27 cellular contexts compared by ENCODE assay signal in genomic region chr15:51783967-51784366, GRCh38.
"Had no signal": no experiment of that assay in that cellular context is flagged by ENCODE, and none has a peak within 500 bp of the region (broad histone marks: within the 10 kb centered on the region; RNA-seq: fewer than 3 reads in every experiment).

No MANE protein-coding gene starts in this region.

- H3K4me1 Mint-ChIP-seq: stimulated activated memory B cell treated with anti-CD40 and anti-IgM and Interleukin-4, amounts not matched to agents 10 μg/mL and 1 μg/mL and 100 μg/mL, for 72 hours; stimulated activated naive CD8-positive, alpha-beta T cell treated with anti-CD3 and anti-CD28 coated beads, Interleukin-15, amount 100 ng/mL, for 72 hours had no signal

- H3K36me3 ChIP-seq: thoracic aorta, uterus had no signal

- H3K27me3 ChIP-seq: stomach, suprapubic skin, testis, thyroid gland, tibial artery, tibial nerve, transverse colon, upper lobe of left lung, upper lobe of right lung, uterus, vagina had no signal

- FAIRE-seq: urothelium cell line had no signal

- DNase-seq: stimulated activated CD4-positive, alpha-beta T cell treated with anti-CD3 and anti-CD28 coated beads, Interleukin-2, amount 100 ng/mL, for 48 hours; stimulated activated CD4-positive, alpha-beta T cell treated with anti-CD3 and anti-CD28 coated beads, Interleukin-4, amount 100 ng/mL, for 1 hour; stimulated activated CD4-positive, alpha-beta T cell treated with anti-CD3 and anti-CD28 coated beads, Interleukin-4, amount 100 ng/mL, for 24 hours; stimulated activated CD4-positive, alpha-beta T cell treated with anti-CD3 and anti-CD28 coated beads, Interleukin-4, amount 100 ng/mL, for 4 hours; stimulated activated CD8-positive, alpha-beta memory T cell treated with anti-CD3 and anti-CD28 coated beads, Interleukin-4, amount 100 ng/mL, for 48 hours; stimulated activated naive B cell treated with anti-CD40 and anti-IgM and Interleukin-4, amounts not matched to agents 10 μg/mL and 1 μg/mL and 100 μg/mL, for 72 hours; stimulated activated naive CD4-positive, alpha-beta T cell; stimulated activated naive CD4-positive, alpha-beta T cell treated with Interleukin-2 at 50 U/mL for 16 hours; stimulated activated naive CD8-positive, alpha-beta T cell treated with anti-CD3 and anti-CD28 coated beads, Interleukin-15, amount 100 ng/mL, for 72 hours; stimulated activated naive CD8-positive, alpha-beta T cell treated with anti-CD3 and anti-CD28 coated beads, Interleukin-15, Interleukin-2, amounts not matched to agents 100 U/mL and 50 U/mL, for 24 hours; stomach; substantia nigra; testis; thyroid gland; tibial artery; transverse colon; upper lobe of left lung; upper lobe of right lung; uterus had no signal

- H3K4me3 ChIP-seq: stomach, suprapubic skin, testis, thoracic aorta, thyroid gland, tibial artery, tibial nerve, transverse colon, upper lobe of left lung, upper lobe of right lung, uterus, vagina had no signal

- H3K4me1 ChIP-seq: suprapubic skin, testis, thyroid gland, tibial artery, tibial nerve, transverse colon, upper lobe of right lung, uterus, vagina had no signal

- H3K9me3 Mint-ChIP-seq: stimulated activated effector memory CD8-positive, alpha-beta T cell treated with anti-CD3 and anti-CD28 coated beads, Interleukin-12 subunit alpha, Interleukin-12 subunit beta, amount 100 ng/mL, for 72 hours; stimulated activated memory B cell treated with anti-CD40 and anti-IgM and Interleukin-4, amounts not matched to agents 10 μg/mL and 1 μg/mL and 100 μg/mL, for 72 hours; stimulated activated naive B cell treated with anti-CD40 and anti-IgM and Interleukin-4, amounts not matched to agents 10 μg/mL and 1 μg/mL and 100 μg/mL, for 72 hours; stimulated activated naive CD8-positive, alpha-beta T cell treated with anti-CD3 and anti-CD28 coated beads, Interleukin-15, Interleukin-2, amounts not matched to agents 100 ng/mL and 50 ng/mL, for 24 hours had no signal

- H3K9me3 ChIP-seq: suprapubic skin, testis, thoracic aorta, thyroid gland, tibial artery, tibial nerve, transverse colon, upper lobe of left lung, upper lobe of right lung, uterus, vagina had no signal

- H3K27ac ChIP-seq: stomach, suprapubic skin, testis, thoracic aorta, thyroid gland, tibial artery, tibial nerve, transverse colon, upper lobe of left lung, upper lobe of right lung, uterus, vagina had no signal

- H3K4me3 Mint-ChIP-seq: stimulated activated effector memory CD8-positive, alpha-beta T cell treated with anti-CD3 and anti-CD28 coated beads, Interleukin-12 subunit alpha, Interleukin-12 subunit beta, amount 100 ng/mL, for 72 hours; stimulated activated memory B cell treated with anti-CD40 and anti-IgM and Interleukin-4, amounts not matched to agents 10 μg/mL and 1 μg/mL and 100 μg/mL, for 72 hours; stimulated activated naive B cell treated with anti-CD40 and anti-IgM and Interleukin-4, amounts not matched to agents 10 μg/mL and 1 μg/mL and 100 μg/mL, for 72 hours; stimulated activated naive CD8-positive, alpha-beta T cell treated with anti-CD3 and anti-CD28 coated beads, Interleukin-15, amount 100 ng/mL, for 72 hours; stimulated activated naive CD8-positive, alpha-beta T cell treated with anti-CD3 and anti-CD28 coated beads, Interleukin-15, Interleukin-2, amounts not matched to agents 100 ng/mL and 50 ng/mL, for 24 hours had no signal

- H3K27me3 Mint-ChIP-seq: stimulated activated memory B cell treated with anti-CD40 and anti-IgM and Interleukin-4, amounts not matched to agents 10 μg/mL and 1 μg/mL and 100 μg/mL, for 72 hours; stimulated activated naive B cell treated with anti-CD40 and anti-IgM and Interleukin-4, amounts not matched to agents 10 μg/mL and 1 μg/mL and 100 μg/mL, for 72 hours; stimulated activated naive CD8-positive, alpha-beta T cell treated with anti-CD3 and anti-CD28 coated beads, Interleukin-15, amount 100 ng/mL, for 72 hours; stimulated activated naive CD8-positive, alpha-beta T cell treated with anti-CD3 and anti-CD28 coated beads, Interleukin-15, Interleukin-2, amounts not matched to agents 100 ng/mL and 50 ng/mL, for 24 hours had no signal

- ATAC-seq: stimulated activated effector memory CD8-positive, alpha-beta T cell treated with anti-CD3 and anti-CD28 coated beads, Interleukin-12 subunit alpha, Interleukin-12 subunit beta, amount 100 ng/mL, for 72 hours; stimulated activated memory B cell treated with anti-CD40 and anti-IgM and Interleukin-4, amounts not matched to agents 10 μg/mL and 1 μg/mL and 100 μg/mL, for 72 hours; stimulated activated naive B cell treated with anti-CD40 and anti-IgM and Interleukin-4, amounts not matched to agents 10 μg/mL and 1 μg/mL and 100 μg/mL, for 72 hours; stimulated activated naive CD8-positive, alpha-beta T cell treated with anti-CD3 and anti-CD28 coated beads, Interleukin-15, amount 100 ng/mL, for 72 hours; stimulated activated naive CD8-positive, alpha-beta T cell treated with anti-CD3 and anti-CD28 coated beads, Interleukin-15, Interleukin-2, amounts not matched to agents 100 U/mL and 50 U/mL, for 24 hours; upper lobe of right lung had no signal

- H3K27ac Mint-ChIP-seq: stimulated activated effector memory CD8-positive, alpha-beta T cell treated with anti-CD3 and anti-CD28 coated beads, Interleukin-12 subunit alpha, Interleukin-12 subunit beta, amount 100 ng/mL, for 72 hours; stimulated activated memory B cell treated with anti-CD40 and anti-IgM and Interleukin-4, amounts not matched to agents 10 μg/mL and 1 μg/mL and 100 μg/mL, for 72 hours; stimulated activated naive B cell treated with anti-CD40 and anti-IgM and Interleukin-4, amounts not matched to agents 10 μg/mL and 1 μg/mL and 100 μg/mL, for 72 hours; stimulated activated naive CD8-positive, alpha-beta T cell treated with anti-CD3 and anti-CD28 coated beads, Interleukin-15, amount 100 ng/mL, for 72 hours; stimulated activated naive CD8-positive, alpha-beta T cell treated with anti-CD3 and anti-CD28 coated beads, Interleukin-15, Interleukin-2, amounts not matched to agents 100 ng/mL and 50 ng/mL, for 24 hours had no signal
